ENCODE assay signal across 13 cellular contexts in genomic region chr1:46181343-46182260, GRCh38. TPM values are rescaled to one million over a fixed set of nuclear protein-coding genes. Genes with fewer than 3 reads are reported as not detected.
A peak's percentile ranks its signal among the peaks of the same experiment; 100 is the strongest.
DNase-seq lines count a peak whose midpoint lies in the region; ATAC-seq and TF ChIP-seq lines count a peak whose summit lies in the region.
"Had no signal": no experiment of that assay in that cellular context is flagged by ENCODE, and none has a peak within 500 bp of the region (broad histone marks: within the 10 kb centered on the region; RNA-seq: fewer than 3 reads in every experiment).

No MANE protein-coding gene starts in this region.

- H3K9ac ChIP-seq in duodenal mucosa (ENCODE audit: low read depth in 1 of 2, low read length in 2 of 2) (peak overlapping the region; percentile 61 to 71), neural progenitor cell (no peak overlapping the region)

- CTCF ChIA-PET in activated CD4-positive, alpha-beta memory T cell treated with anti-CD3 and anti-CD28 coated beads, Interleukin-2, amount 10 ng/mL, durations not matched to agents 7 days and 5 days (lab: Charles Lee): interaction anchor here (0.6 to 2.4 kb wide), 7 partner anchors 15 to 145 kb away, joined by 3 to 12 read pairs (median 4); no protein-coding TSS in a partner anchor

- H3K4me3 ChIP-seq in duodenal mucosa (ENCODE audit: low read depth in 1 of 2, low read length in 2 of 2) (peak overlapping the region; percentile 44 to 64), neural progenitor cell (no peak overlapping the region)
- H3K4me3 ChIP-seq: coronary artery, thoracic aorta had no signal

- H2AFZ ChIP-seq in neural progenitor cell (replicated peaks): no peak overlapping the region

- POLR2A ChIA-PET in activated CD4-positive, alpha-beta memory T cell treated with anti-CD3 and anti-CD28 coated beads, Interleukin-2, amount 10 ng/mL, durations not matched to agents 7 days and 5 days (lab: Charles Lee): interaction anchor here (1.1 kb wide), 1 partner anchor 13 kb away, joined by 3 read pairs; no protein-coding TSS in a partner anchor

- peaks cover 62 to 67% of the 10 kb centered on the region in 2 donors for H3K4me1 ChIP-seq in duodenal mucosa (ENCODE audit: control insufficient read depth in 1 of 2, insufficient read depth in 2 of 2, low read length in 2 of 2)
- no peaks in the 10 kb centered on the region for H3K4me1 ChIP-seq in neural progenitor cell

- no peak for TF ChIP-seq CTCF in neural progenitor cell (IDR thresholded peaks at IDR 0.05)

- H4K20me1 ChIP-seq in neural progenitor cell (ENCODE audit: low read depth): no peaks in the 10 kb centered on the region

- H3K27me3 ChIP-seq in duodenal mucosa (ENCODE audit: control insufficient read depth in 1 of 2, insufficient read depth in 2 of 2, low read length in 2 of 2): no peaks in the 10 kb centered on the region
- H3K27me3 ChIP-seq in neural progenitor cell: no peaks in the 10 kb centered on the region

- DNase-seq in DMS53 treated with DMSO at 0.1 percent for 48 hours (lab: John Stamatoyannopoulos, UW; ENCODE audit: unreplicated experiment): peak; percentile 60
- peak; percentile 87 for DNase-seq in NCI-H2171 treated with DMSO at 0.1 percent for 48 hours (lab: John Stamatoyannopoulos, UW)
- DNase-seq in neural progenitor cell (ENCODE audit: low spot score): no peak
- DNase-seq in nucleus accumbens (lab: John Stamatoyannopoulos, UW): no peak
- no peak for DNase-seq in activated CD4-positive, alpha-beta memory T cell treated with anti-CD3 and anti-CD28 coated beads, Interleukin-2, amount 10 ng/mL, durations not matched to agents 7 days and 5 days
- DNase-seq: NCI-H1092; stimulated activated CD4-positive, alpha-beta T cell treated with anti-CD3 and anti-CD28 coated beads, Interleukin-1b, Interleukin-23, amount 100 ng/mL, for 48 hours had no signal

- ATAC-seq in GM19395 (IDR thresholded peaks at IDR 0.05; ENCODE audit: unreplicated experiment) (no peak), GM21529 (IDR thresholded peaks at IDR 0.05; ENCODE audit: unreplicated experiment) (no peak)

- H3K27me3 Mint-ChIP-seq in neural progenitor cell (ENCODE audit: insufficient read depth, low read depth): peaks cover 5% of the 10 kb centered on the region
- no peaks in the 10 kb centered on the region for H3K27me3 Mint-ChIP-seq in activated CD4-positive, alpha-beta memory T cell treated with anti-CD3 and anti-CD28 coated beads, Interleukin-2, amount 10 ng/mL, durations not matched to agents 7 days and 5 days

- H3K4me1 Mint-ChIP-seq in neural progenitor cell: peaks cover 7% of the 10 kb centered on the region
- no peaks in the 10 kb centered on the region for H3K4me1 Mint-ChIP-seq in activated CD4-positive, alpha-beta memory T cell treated with anti-CD3 and anti-CD28 coated beads, Interleukin-2, amount 10 ng/mL, durations not matched to agents 7 days and 5 days

- H3K27ac ChIP-seq in duodenal mucosa (ENCODE audit: low read depth, low read length) (peak overlapping the region; percentile 61), neural progenitor cell (no peak overlapping the region)

- H3K79me2 ChIP-seq in neural progenitor cell (ENCODE audit: low read depth): no peaks in the 10 kb centered on the region

- H3K9me3 ChIP-seq in duodenal mucosa (ENCODE audit: control insufficient read depth in 1 of 2, low read length in 2 of 2): no peaks in the 10 kb centered on the region
- H3K9me3 ChIP-seq in neural progenitor cell (ENCODE audit: low read depth): no peaks in the 10 kb centered on the region
- H3K9me3 ChIP-seq: thoracic aorta had no signal

- H3K27ac Mint-ChIP-seq in neural progenitor cell: peak overlapping the region; percentile 1
- no peak overlapping the region for H3K27ac Mint-ChIP-seq in activated CD4-positive, alpha-beta memory T cell treated with anti-CD3 and anti-CD28 coated beads, Interleukin-2, amount 10 ng/mL, durations not matched to agents 7 days and 5 days

- H3K36me3 Mint-ChIP-seq in neural progenitor cell: no peaks in the 10 kb centered on the region
- H3K36me3 Mint-ChIP-seq in activated CD4-positive, alpha-beta memory T cell treated with anti-CD3 and anti-CD28 coated beads, Interleukin-2, amount 10 ng/mL, durations not matched to agents 7 days and 5 days (ENCODE audit: low read depth): no peaks in the 10 kb centered on the region

- H3K4me2 ChIP-seq in neural progenitor cell: no peak overlapping the region

- no peaks in the 10 kb centered on the region for H3K9me3 Mint-ChIP-seq in neural progenitor cell
- no peaks in the 10 kb centered on the region for H3K9me3 Mint-ChIP-seq in activated CD4-positive, alpha-beta memory T cell treated with anti-CD3 and anti-CD28 coated beads, Interleukin-2, amount 10 ng/mL, durations not matched to agents 7 days and 5 days

- H3F3A ChIP-seq in neural progenitor cell (ENCODE audit: low read depth): no peaks in the 10 kb centered on the region

- H3K36me3 ChIP-seq in duodenal mucosa (ENCODE audit: control insufficient read depth in 1 of 2, insufficient read depth in 2 of 2, low read length in 2 of 2) (peaks cover 0 to 5% of the 10 kb centered on the region in 2 donors), neural progenitor cell (no peaks in the 10 kb centered on the region)
- H3K36me3 ChIP-seq: thoracic aorta had no signal

- no peak overlapping the region for H3K4me3 Mint-ChIP-seq in neural progenitor cell
- no peak overlapping the region for H3K4me3 Mint-ChIP-seq in activated CD4-positive, alpha-beta memory T cell treated with anti-CD3 and anti-CD28 coated beads, Interleukin-2, amount 10 ng/mL, durations not matched to agents 7 days and 5 days

RNA-seq across cellular contexts. Expression of gene P3R3URF, which starts 5.3 kb away (rescaled TPM):
- not detected in 2 replicates for total RNA-seq in neural progenitor cell (ENCODE audit: low replicate concordance)
- total RNA-seq in activated CD4-positive, alpha-beta memory T cell treated with anti-CD3 and anti-CD28 coated beads, Interleukin-2, amount 10 ng/mL, durations not matched to agents 7 days and 5 days: not detected
- total RNA-seq: lower leg skin, thoracic aorta had no signal

RNA-seq across cellular contexts. Expression of gene TSPAN1, which starts 6.7 kb away (rescaled TPM):
- not detected in 2 replicates for total RNA-seq in neural progenitor cell (ENCODE audit: low replicate concordance)
- not detected for total RNA-seq in activated CD4-positive, alpha-beta memory T cell treated with anti-CD3 and anti-CD28 coated beads, Interleukin-2, amount 10 ng/mL, durations not matched to agents 7 days and 5 days

RNA-seq across cellular contexts. Expression of gene POMGNT1, which starts 16.6 kb away (rescaled TPM):
- total RNA-seq in neural progenitor cell (ENCODE audit: low replicate concordance): 55.7 and 73.4 TPM in 2 replicates
- 10 to 100 TPM; 27.4 to 28.5 TPM for total RNA-seq in activated CD4-positive, alpha-beta memory T cell treated with anti-CD3 and anti-CD28 coated beads, Interleukin-2, amount 10 ng/mL, durations not matched to agents 7 days and 5 days

RNA-seq across cellular contexts. Expression of gene LURAP1, which starts 21.5 kb away (rescaled TPM):
- total RNA-seq in neural progenitor cell (ENCODE audit: low replicate concordance): 4.0 and 6.2 TPM in 2 replicates
- total RNA-seq in activated CD4-positive, alpha-beta memory T cell treated with anti-CD3 and anti-CD28 coated beads, Interleukin-2, amount 10 ng/mL, durations not matched to agents 7 days and 5 days: under 1 TPM; 0.15 to 0.20 TPM

RNA-seq across cellular contexts. Expression of gene PIK3R3, which starts 49.2 kb away (rescaled TPM):
- 81.2 and 107 TPM in 2 replicates for total RNA-seq in neural progenitor cell (ENCODE audit: low replicate concordance)
- total RNA-seq in activated CD4-positive, alpha-beta memory T cell treated with anti-CD3 and anti-CD28 coated beads, Interleukin-2, amount 10 ng/mL, durations not matched to agents 7 days and 5 days: 1 to 10 TPM; 5.0 to 5.2 TPM

Comparison
In these comparisons a context has a peak if more than half of its experiments do, and no peak if none do; other contexts are left out.
1. DNase-seq: peak in DMS53 treated with DMSO at 0.1 percent for 48 hours (single experiment) and NCI-H2171 treated with DMSO at 0.1 percent for 48 hours (single experiment); none in neural progenitor cell (single experiment), nucleus accumbens (0 of 56) and activated CD4-positive, alpha-beta memory T cell treated with anti-CD3 and anti-CD28 coated beads, Interleukin-2, amount 10 ng/mL, durations not matched to agents 7 days and 5 days (single experiment).